8 cellular contexts compared by ENCODE assay signal in the genomic region with DNA sequence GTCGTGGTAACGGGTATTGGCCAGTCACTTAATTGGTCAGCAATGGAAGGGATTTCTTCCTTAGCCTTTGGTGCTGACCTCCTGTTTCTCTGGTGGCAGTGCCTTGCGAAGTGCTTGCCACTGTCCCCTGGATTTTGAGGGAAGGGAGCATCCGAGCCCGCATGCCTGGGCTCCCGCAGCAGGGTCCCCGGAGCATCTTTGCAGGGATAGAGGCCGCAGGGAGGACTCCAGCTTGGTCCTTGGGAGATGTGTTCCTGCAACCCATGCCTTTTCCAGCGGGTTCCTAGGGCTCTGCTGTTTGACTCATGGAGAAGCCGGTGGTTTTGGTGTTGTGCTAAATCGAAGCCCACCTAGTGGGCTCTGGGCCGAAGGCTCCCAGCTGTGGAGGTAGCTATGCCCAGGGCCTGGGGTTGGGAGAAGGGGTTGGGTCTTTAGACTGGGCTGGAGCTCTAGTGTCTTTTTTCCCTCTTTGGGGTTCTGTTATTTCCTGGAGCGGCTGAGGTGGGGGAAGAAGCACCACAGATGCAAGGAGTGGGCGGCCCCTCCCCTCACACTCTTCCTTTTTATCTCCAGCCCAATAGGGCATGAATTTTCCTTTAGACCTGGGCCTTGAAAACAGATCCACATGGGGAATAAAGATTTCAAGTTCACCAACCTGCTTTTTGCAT. TPM values are rescaled to one million over a fixed set of nuclear protein-coding genes. Genes with fewer than 3 reads are reported as not detected.
DNase-seq lines count a peak whose midpoint lies in the region; TF ChIP-seq lines count a peak whose summit lies in the region.

No MANE protein-coding gene starts in this region.

- no peaks in the 10 kb centered on the region for H3K9me2 ChIP-seq in GM23248 (ENCODE audit: insufficient read depth)

- H3K27ac Mint-ChIP-seq in activated CD4-positive, alpha-beta memory T cell treated with anti-CD3 and anti-CD28 coated beads, Interleukin-2, amount 10 ng/mL, durations not matched to agents 7 days and 5 days = peak overlapping the region; percentile 26

- H3K27ac ChIP-seq in GM23248 = no peak overlapping the region

- DNase-seq in GM23248 = no peak
- no peak for DNase-seq in activated CD4-positive, alpha-beta memory T cell treated with anti-CD3 and anti-CD28 coated beads, Interleukin-2, amount 10 ng/mL, durations not matched to agents 7 days and 5 days
- no peak for DNase-seq in foreskin fibroblast
- no peak for DNase-seq in retinal pigment epithelial cell (ENCODE audit: low read depth)
- no peak for DNase-seq in RPMI8226
- DNase-seq in NCI-H146 treated with DMSO at 0.1 percent for 48 hours (lab: John Stamatoyannopoulos, UW; ENCODE audit: unreplicated experiment) = no peak
- no peak for DNase-seq in NAMALWA (ENCODE audit: low spot score)
- DNase-seq in superior temporal gyrus (ENCODE audit: extremely low spot score) = no peak

- no peaks in the 10 kb centered on the region for H3K9me3 ChIP-seq in GM23248 (ENCODE audit: low read depth)

- H3K4me3 ChIP-seq in GM23248 (peak overlapping the region; percentile 76), foreskin fibroblast (ENCODE audit: low read depth in 1 of 2, low read length in 2 of 2) (peak overlapping the region; percentile 69 to 73), retinal pigment epithelial cell (ENCODE audit: low read length) (peak overlapping the region; percentile 60)

- no peaks in the 10 kb centered on the region; the same call in 1 of the 2 replicates for H3K79me2 ChIP-seq in GM23248 (ENCODE audit: insufficient read depth)

- H3K9me3 Mint-ChIP-seq in activated CD4-positive, alpha-beta memory T cell treated with anti-CD3 and anti-CD28 coated beads, Interleukin-2, amount 10 ng/mL, durations not matched to agents 7 days and 5 days = no peaks in the 10 kb centered on the region

- peak overlapping the region; percentile 56 for H3K9ac ChIP-seq in GM23248

- POLR2A ChIA-PET in activated CD4-positive, alpha-beta memory T cell treated with anti-CD3 and anti-CD28 coated beads, Interleukin-2, amount 10 ng/mL, durations not matched to agents 7 days and 5 days (lab: Charles Lee) = interaction anchor here (0.6 to 8.9 kb wide), 10 partner anchors 9 to 109 kb away, joined by 3 to 65 read pairs (median 4); partner anchors contain the start of gene PIK3CD

- H4K20me1 ChIP-seq in GM23248 (ENCODE audit: insufficient read depth) = no peaks in the 10 kb centered on the region

- no peaks in the 10 kb centered on the region for H3K27me3 Mint-ChIP-seq in activated CD4-positive, alpha-beta memory T cell treated with anti-CD3 and anti-CD28 coated beads, Interleukin-2, amount 10 ng/mL, durations not matched to agents 7 days and 5 days

- 87 to 88% methylated on average over 14 of the region's 14 CpGs for WGBS in GM23248 (ENCODE audit: low coverage in 1 of 2, low lambda C conversion rate in 2 of 2, missing lambda C conversion rate in 2 of 2), 2 experiments

- H3K4me1 Mint-ChIP-seq in activated CD4-positive, alpha-beta memory T cell treated with anti-CD3 and anti-CD28 coated beads, Interleukin-2, amount 10 ng/mL, durations not matched to agents 7 days and 5 days = peaks cover 66% of the 10 kb centered on the region

- H3K4me3 Mint-ChIP-seq in activated CD4-positive, alpha-beta memory T cell treated with anti-CD3 and anti-CD28 coated beads, Interleukin-2, amount 10 ng/mL, durations not matched to agents 7 days and 5 days = peak overlapping the region; percentile 72

- peaks cover 21% of the 10 kb centered on the region for H3K4me1 ChIP-seq in GM23248 (ENCODE audit: insufficient read depth)

- H2AFZ ChIP-seq in GM23248 = peak overlapping the region; percentile 67

- CTCF ChIA-PET in activated CD4-positive, alpha-beta memory T cell treated with anti-CD3 and anti-CD28 coated beads, Interleukin-2, amount 10 ng/mL, durations not matched to agents 7 days and 5 days (lab: Charles Lee) = interaction anchor here (1.1 to 2.2 kb wide), 3 partner anchors 12 to 62 kb away, joined by 4 to 5 read pairs (median 4); no protein-coding TSS in a partner anchor

- no peak for TF ChIP-seq CTCF in foreskin fibroblast (IDR thresholded peaks at IDR 0.05; ENCODE audit: low read depth, low read length)
- TF ChIP-seq CTCF in retinal pigment epithelial cell (conservative IDR thresholded peaks at IDR 0.05; ENCODE audit: low read depth, low read length) = no peak

- no peaks in the 10 kb centered on the region for H3K36me3 ChIP-seq in GM23248 (ENCODE audit: low read depth)

- in situ Hi-C loops in GM23248 (cut with MboI) = no loop called here

- H3K4me2 ChIP-seq in GM23248 (ENCODE audit: unreplicated experiment) = peak overlapping the region; percentile 45

- H3K36me3 Mint-ChIP-seq in activated CD4-positive, alpha-beta memory T cell treated with anti-CD3 and anti-CD28 coated beads, Interleukin-2, amount 10 ng/mL, durations not matched to agents 7 days and 5 days (ENCODE audit: low read depth) = peaks cover 57% of the 10 kb centered on the region

- H3K27me3 ChIP-seq in GM23248 (replicated peaks; ENCODE audit: insufficient read depth) = no peaks in the 10 kb centered on the region

- 0 out of 2 replicates have a peak, but pooled peaks cover 14% of the 10 kb centered on the region for H3F3A ChIP-seq in GM23248 (ENCODE audit: insufficient read depth)

RNA-seq across cellular contexts. Expression of gene PIK3CD, which starts 39.0 kb away (rescaled TPM):
- total RNA-seq in GM23248 (2014; rRNA removed; shearing (Covaris generic)) = 7.1 and 8.0 TPM in 2 replicates
- 3.3 and 3.5 TPM in 2 replicates for polyA plus RNA-seq in GM23248 (2016; fragmentation: Nextera tagmentation; extraction: Ambion mirVana)
- total RNA-seq in activated CD4-positive, alpha-beta memory T cell treated with anti-CD3 and anti-CD28 coated beads, Interleukin-2, amount 10 ng/mL, durations not matched to agents 7 days and 5 days = 100 to 1,000 TPM; 211 to 214 TPM

Comparison
In these comparisons a context has a peak if more than half of its experiments do, and no peak if none do; other contexts are left out.
1. RNA of gene PIK3CD, which starts 39.0 kb away (total RNA-seq): 211 to 214 TPM in activated CD4-positive, alpha-beta memory T cell treated with anti-CD3 and anti-CD28 coated beads, Interleukin-2, amount 10 ng/mL, durations not matched to agents 7 days and 5 days; 7.1 to 8.0 TPM in GM23248; every median in the first group is over 10 times any median in the second.
2. Peak in every context shown above with its lines, with median percentiles within 50 percentile points of each other: H3K4me3 ChIP-seq.